34 cellular contexts compared by ENCODE assay signal in genomic region chr2:124911560-124911959, GRCh38.
DNase-seq lines count a peak whose midpoint lies in the region; FAIRE-seq and TF ChIP-seq lines count a peak whose summit lies in the region.
"Had no signal": no experiment of that assay in that cellular context is flagged by ENCODE, and none has a peak within 500 bp of the region (broad histone marks: within the 10 kb centered on the region; RNA-seq: fewer than 3 reads in every experiment).

No MANE protein-coding gene starts in this region.

- no peak for FAIRE-seq in astrocyte (lab: Jason Lieb, UNC)
- no peak for FAIRE-seq in frontal cortex (lab: Jason Lieb, UNC)
- FAIRE-seq: GM12891, K562, pancreas had no signal

- H3K4me3 Mint-ChIP-seq in astrocyte (ENCODE audit: unreplicated experiment): no peak overlapping the region
- H3K4me3 Mint-ChIP-seq: activated naive CD4-positive, alpha-beta T cell treated with anti-CD3 and anti-CD28 coated beads, Interleukin-2, amount 50 U/mL, for 24 hours; endodermal cell; neural crest cell; stimulated activated naive CD8-positive, alpha-beta T cell treated with anti-CD3 and anti-CD28 coated beads, Interleukin-15, amount 100 ng/mL, for 72 hours had no signal

- H3K4me1 Mint-ChIP-seq in astrocyte (ENCODE audit: low read depth, unreplicated experiment): peaks cover 35% of the 10 kb centered on the region
- H3K4me1 Mint-ChIP-seq: activated naive CD4-positive, alpha-beta T cell treated with anti-CD3 and anti-CD28 coated beads, Interleukin-2, amount 50 U/mL, for 24 hours; endodermal cell; neural crest cell; stimulated activated naive CD8-positive, alpha-beta T cell treated with anti-CD3 and anti-CD28 coated beads, Interleukin-15, amount 100 ng/mL, for 72 hours had no signal

- H3K9me3 ChIP-seq in astrocyte (ENCODE audit: insufficient read depth, low read depth, low read length): no peaks in the 10 kb centered on the region
- H3K9me3 ChIP-seq in A673 (ENCODE audit: low read depth, low read length, poor library complexity, severe bottlenecking): no peaks in the 10 kb centered on the region
- no peaks in the 10 kb centered on the region for H3K9me3 ChIP-seq in MM.1S (replicated peaks; ENCODE audit: insufficient read depth, low read length)
- H3K9me3 ChIP-seq: gastrocnemius medialis, left lung, pancreas, Peyer's patch, right lobe of liver, thyroid gland had no signal

- DNase-seq in HT1080 (ENCODE audit: low read depth) (peak; percentile 65), astrocyte (ENCODE audit: low read depth) (peak; percentile 18), globus pallidus (ENCODE audit: low spot score) (peak; percentile 28), pons (ENCODE audit: low spot score) (peak; percentile 45), NCI-H187 (lab: John Stamatoyannopoulos, UW) (no peak), frontal cortex (ENCODE audit: low spot score in 2 of 2) (no peak), A673 (ENCODE audit: low spot score) (no peak), MM.1S (no peak)
- DNase-seq: ACHN; activated CD4-positive, alpha-beta T cell treated with anti-CD3 and anti-CD28 coated beads for 48 hours; activated CD8-positive, alpha-beta memory T cell treated with anti-CD3 and anti-CD28 coated beads for 24 hours; activated T-cell treated with anti-CD3 and anti-CD28 coated beads for 4 hours; central memory CD4-positive, alpha-beta T cell; dermis blood vessel endothelial cell; DMS 273 treated with DMSO at 0.1 percent for 48 hours; endodermal cell; gastrocnemius medialis; left lung; mesendoderm; NCI-H1417; pancreas; Peyer's patch; right lobe of liver; SHP77; stimulated activated CD8-positive, alpha-beta memory T cell treated with anti-CD3 and anti-CD28 coated beads, Interleukin-4, amount 100 ng/mL, for 48 hours; stimulated activated naive CD8-positive, alpha-beta T cell treated with anti-CD3 and anti-CD28 coated beads, Interleukin-15, amount 100 ng/mL, for 72 hours; T-helper 2 cell; thyroid gland had no signal

- no peaks in the 10 kb centered on the region for H3K27me3 ChIP-seq in astrocyte (ENCODE audit: insufficient read depth, low read length)
- no peaks in the 10 kb centered on the region for H3K27me3 ChIP-seq in A673 (replicated peaks; ENCODE audit: insufficient read depth, low read depth, low read length, poor library complexity)
- no peaks in the 10 kb centered on the region for H3K27me3 ChIP-seq in MM.1S (replicated peaks; ENCODE audit: insufficient read depth, low read length)
- H3K27me3 ChIP-seq: gastrocnemius medialis, left lung, pancreas, Peyer's patch, right lobe of liver, thyroid gland had no signal

- no peak overlapping the region for H3K9ac ChIP-seq in astrocyte (ENCODE audit: low read length)
- no peak overlapping the region for H3K9ac ChIP-seq in MM.1S (ENCODE audit: low read length)

- no peaks in the 10 kb centered on the region for H3K36me3 ChIP-seq in astrocyte (ENCODE audit: insufficient read depth, low read length)
- no peaks in the 10 kb centered on the region for H3K36me3 ChIP-seq in A673 (ENCODE audit: insufficient read depth, low read length, poor library complexity, severe bottlenecking)
- H3K36me3 ChIP-seq in MM.1S (replicated peaks; ENCODE audit: insufficient read depth, low read length): no peaks in the 10 kb centered on the region
- H3K36me3 ChIP-seq: gastrocnemius medialis, left lung, pancreas, Peyer's patch, right lobe of liver, thyroid gland had no signal

- no peaks in the 10 kb centered on the region for H3K9me2 ChIP-seq in MM.1S (replicated peaks; ENCODE audit: insufficient read depth, low read length)

- H3K27ac Mint-ChIP-seq in astrocyte (ENCODE audit: unreplicated experiment): no peak overlapping the region
- H3K27ac Mint-ChIP-seq: activated naive CD4-positive, alpha-beta T cell treated with anti-CD3 and anti-CD28 coated beads, Interleukin-2, amount 50 U/mL, for 24 hours; activated T-helper 2 cell treated with anti-CD3 and anti-CD28 coated beads, Interferon-gamma antibody, Interleukin-2, Interleukin-4, amounts not matched to agents 10 μg/mL and 5 μg/mL and 100 μg/mL, durations not matched to agents 14 hours and 24 hours and 36 hours; endodermal cell; stimulated activated naive CD8-positive, alpha-beta T cell treated with anti-CD3 and anti-CD28 coated beads, Interleukin-15, amount 100 ng/mL, for 72 hours had no signal

- no peak overlapping the region for H3K27ac ChIP-seq in astrocyte (ENCODE audit: low read depth, low read length)
- H3K27ac ChIP-seq in A673 (ENCODE audit: low read depth, low read length, poor library complexity, severe bottlenecking): no peak overlapping the region
- H3K27ac ChIP-seq in MM.1S (ENCODE audit: low read length): no peak overlapping the region
- H3K27ac ChIP-seq: gastrocnemius medialis, left lung, pancreas, Peyer's patch, right lobe of liver, thyroid gland, VCaP had no signal

- H4K20me1 ChIP-seq in astrocyte (ENCODE audit: insufficient read depth, low read length): no peaks in the 10 kb centered on the region
- H4K20me1 ChIP-seq in MM.1S (ENCODE audit: insufficient read depth, low read length): no peaks in the 10 kb centered on the region

- no peak for TF ChIP-seq CTCF in astrocyte (IDR thresholded peaks at IDR 0.05; ENCODE audit: insufficient read depth, low read depth, low read length)
- TF ChIP-seq CTCF in A673 (conservative IDR thresholded peaks at IDR 0.05; ENCODE audit: low read depth, low read length): no peak
- TF ChIP-seq CTCF in MM.1S (IDR thresholded peaks at IDR 0.05; ENCODE audit: low read length): no peak

- no peak overlapping the region for H2AFZ ChIP-seq in astrocyte (ENCODE audit: low read depth, low read length)
- no peak overlapping the region for H2AFZ ChIP-seq in MM.1S (ENCODE audit: low read length)

- H3K36me3 Mint-ChIP-seq in astrocyte (ENCODE audit: low read depth, unreplicated experiment): no peaks in the 10 kb centered on the region
- H3K36me3 Mint-ChIP-seq: activated naive CD4-positive, alpha-beta T cell treated with anti-CD3 and anti-CD28 coated beads, Interleukin-2, amount 50 U/mL, for 24 hours had no signal

- no TSS peak for BruUV-seq in A673 (replicated peaks; lab: Mats Ljungman, UMichigan)

- H3K4me2 ChIP-seq in astrocyte (ENCODE audit: low read length) (no peak overlapping the region), MM.1S (ENCODE audit: low read depth, low read length) (no peak overlapping the region)

- H3F3A ChIP-seq in MM.1S (ENCODE audit: insufficient read depth, low read length): no peaks in the 10 kb centered on the region

- H3K9me3 Mint-ChIP-seq in astrocyte (ENCODE audit: unreplicated experiment): no peaks in the 10 kb centered on the region
- H3K9me3 Mint-ChIP-seq: activated naive CD4-positive, alpha-beta T cell treated with anti-CD3 and anti-CD28 coated beads, Interleukin-2, amount 50 U/mL, for 24 hours; activated T-helper 2 cell treated with anti-CD3 and anti-CD28 coated beads, Interferon-gamma antibody, Interleukin-2, Interleukin-4, amounts not matched to agents 10 μg/mL and 5 μg/mL and 100 μg/mL, durations not matched to agents 14 hours and 24 hours and 36 hours; endodermal cell; neural crest cell had no signal

- intact Hi-C loops in A673 (cut with micrococcal nuclease; ENCODE audit: unreplicated experiment): no loop called here

- H3K4me3 ChIP-seq in astrocyte (ENCODE audit: insufficient read depth, low read depth, low read length): no peak overlapping the region
- no peak overlapping the region for H3K4me3 ChIP-seq in A673 (ENCODE audit: low read depth, low read length, poor library complexity, severe bottlenecking)
- H3K4me3 ChIP-seq in MM.1S (ENCODE audit: low read length): no peak overlapping the region
- H3K4me3 ChIP-seq: gastrocnemius medialis, K562, left lung, pancreas, Peyer's patch, right lobe of liver, thyroid gland had no signal

- POLR2A ChIA-PET in A673 (lab: Charles Lee; ENCODE audit: low non-redundant PET): no interaction called here

- CTCF ChIA-PET in A673 (lab: Charles Lee): no interaction called here

- H3K4me1 ChIP-seq in astrocyte (ENCODE audit: insufficient read depth, low read length): no peaks in the 10 kb centered on the region
- no peaks in the 10 kb centered on the region for H3K4me1 ChIP-seq in A673 (ENCODE audit: insufficient read depth, low read length, poor library complexity, severe bottlenecking)
- H3K4me1 ChIP-seq in MM.1S (ENCODE audit: low read length): no peaks in the 10 kb centered on the region; the same call in 1 of the 2 replicates
- H3K4me1 ChIP-seq: gastrocnemius medialis, left lung, pancreas, Peyer's patch, right lobe of liver, thyroid gland had no signal

- no peaks in the 10 kb centered on the region for H3K27me3 Mint-ChIP-seq in astrocyte (ENCODE audit: low read depth, unreplicated experiment)
- H3K27me3 Mint-ChIP-seq: activated naive CD4-positive, alpha-beta T cell treated with anti-CD3 and anti-CD28 coated beads, Interleukin-2, amount 50 U/mL, for 24 hours; stimulated activated naive CD8-positive, alpha-beta T cell treated with anti-CD3 and anti-CD28 coated beads, Interleukin-15, amount 100 ng/mL, for 72 hours had no signal

- no peaks in the 10 kb centered on the region for H3K79me2 ChIP-seq in astrocyte (ENCODE audit: insufficient read depth, low read length)
- H3K79me2 ChIP-seq in MM.1S (ENCODE audit: low read length): no peaks in the 10 kb centered on the region

Comparison
In these comparisons a context has a peak if more than half of its experiments do, and no peak if none do; other contexts are left out.
1. DNase-seq: peak in HT1080 (single experiment), astrocyte (single experiment), globus pallidus (single experiment) and pons (single experiment); none in NCI-H187 (0 of 2), frontal cortex (0 of 2), A673 (single experiment) and MM.1S (single experiment).